Comparison of ENCODE assay signal across 30 cellular contexts in the genomic region with DNA sequence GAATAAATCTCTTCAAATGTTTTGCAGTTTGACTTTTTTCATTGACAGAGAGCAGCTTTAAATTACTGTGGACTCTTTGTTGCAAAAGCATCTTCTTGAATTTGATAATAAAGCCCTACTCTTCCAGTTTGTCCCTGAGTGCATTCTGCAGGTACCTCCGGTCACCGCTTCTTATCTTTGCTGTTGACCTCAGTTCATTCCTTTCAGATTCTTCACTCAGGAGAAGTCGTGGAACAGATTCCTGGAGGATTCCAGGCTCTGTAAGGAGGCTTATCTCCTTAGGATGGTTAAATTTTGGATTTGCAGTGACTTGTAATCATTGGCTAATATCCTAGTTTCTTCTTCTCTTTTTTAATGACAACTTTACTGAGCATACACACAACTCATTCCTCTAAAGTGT.
"Had no signal": no experiment of that assay in that cellular context is flagged by ENCODE, and none has a peak within 500 bp of the region (broad histone marks: within the 10 kb centered on the region; RNA-seq: fewer than 3 reads in every experiment).

No MANE protein-coding gene starts in this region.

- H3K36me3 ChIP-seq: ascending aorta, brain microvascular endothelial cell, esophagus muscularis mucosa, gastroesophageal sphincter, heart right ventricle, WERI-Rb-1 had no signal

- H3K9me3 ChIP-seq: ascending aorta, esophagus muscularis mucosa, gastroesophageal sphincter, heart right ventricle had no signal

- H3K36me3 Mint-ChIP-seq: activated naive CD4-positive, alpha-beta T cell treated with anti-CD3 and anti-CD28 coated beads, Interleukin-2, amount 50 U/mL, for 72 hours had no signal

- DNase-seq: activated B cell treated with CpG ODN at 0.5 μM for 24 hours; activated CD4-positive, alpha-beta memory T cell treated with anti-CD3 and anti-CD28 coated beads, Interleukin-2, amount 10 ng/mL, durations not matched to agents 7 days and 5 days; activated CD4-positive, alpha-beta T cell treated with anti-CD3 and anti-CD28 coated beads, Interleukin-2, amount 10 ng/mL, durations not matched to agents 24 days and 14 days; activated CD4-positive, alpha-beta T cell treated with anti-CD3 and anti-CD28 coated beads, Interleukin-2, amount 50 U/mL, for 4 hours; activated CD8-positive, alpha-beta memory T cell treated with anti-CD3 and anti-CD28 coated beads, Interleukin-2, amount 50 U/mL, for 48 hours; activated gamma-delta T cell; activated naive CD4-positive, alpha-beta T cell; activated naive CD4-positive, alpha-beta T cell treated with anti-CD3 and anti-CD28 coated beads, Interleukin-2, amount 10 ng/mL, durations not matched to agents 7 days and 5 days; activated naive CD8-positive, alpha-beta T cell treated with anti-CD3 and anti-CD28 coated beads, Interleukin-2, amount 10 ng/mL, durations not matched to agents 7 days and 5 days; activated T-cell treated with anti-CD3 and anti-CD28 coated beads for 4 hours; activated T-cell treated with anti-CD3 and anti-CD28 coated beads, Interleukin-2, amount 50 U/mL, for 24 hours; activated T-cell treated with anti-CD3 and anti-CD28 coated beads, Interleukin-2, amount 50 U/mL, for 72 hours; brain microvascular endothelial cell; cortex of kidney; dermis blood vessel endothelial cell; effector CD4-positive, alpha-beta T cell; effector memory CD8-positive, alpha-beta T cell; erythroblast; foreskin melanocyte; heart right ventricle; T-helper 1 cell; T-helper 17 cell; T1000; WERI-Rb-1 had no signal

- ATAC-seq: activated CD4-positive, CD25-positive, alpha-beta regulatory T cell treated with anti-CD3 and anti-CD28 coated beads, Interleukin-2, amount 50 U/mL, for 24 hours; activated naive CD4-positive, alpha-beta T cell treated with anti-CD3 and anti-CD28 coated beads, Interleukin-2, amount 50 U/mL, for 72 hours; activated T-cell treated with anti-CD3 and anti-CD28 coated beads, Interleukin-2, amount 50 U/mL, for 72 hours; effector memory CD8-positive, alpha-beta T cell; gastroesophageal sphincter; heart right ventricle; T-helper 17 cell had no signal

- H3K27me3 ChIP-seq: ascending aorta, brain microvascular endothelial cell, esophagus muscularis mucosa, gastroesophageal sphincter had no signal

- H3K27ac ChIP-seq: ascending aorta, brain microvascular endothelial cell, esophagus muscularis mucosa, gastroesophageal sphincter, heart right ventricle, WERI-Rb-1 had no signal

- H3K4me3 Mint-ChIP-seq: activated B cell treated with CpG ODN at 0.5 μM for 24 hours; activated CD4-positive, alpha-beta memory T cell treated with anti-CD3 and anti-CD28 coated beads, Interleukin-2, amount 10 ng/mL, durations not matched to agents 7 days and 5 days; activated CD4-positive, alpha-beta T cell treated with anti-CD3 and anti-CD28 coated beads, Interleukin-2, amount 10 ng/mL, durations not matched to agents 24 days and 14 days; activated naive CD4-positive, alpha-beta T cell treated with anti-CD3 and anti-CD28 coated beads, Interleukin-2, amount 10 ng/mL, durations not matched to agents 7 days and 5 days; activated naive CD8-positive, alpha-beta T cell treated with anti-CD3 and anti-CD28 coated beads, Interleukin-2, amount 10 ng/mL, durations not matched to agents 7 days and 5 days; activated T-cell treated with anti-CD3 and anti-CD28 coated beads, Interleukin-2, amount 50 U/mL, for 24 hours; activated T-cell treated with anti-CD3 and anti-CD28 coated beads, Interleukin-2, amount 50 U/mL, for 72 hours; effector memory CD8-positive, alpha-beta T cell; T-helper 17 cell; T-helper 2 cell treated with Interferon-gamma antibody and Interleukin-4, amounts not matched to agents 5 μg/mL and 100 μg/mL, for 36 hours had no signal

- H3K27ac Mint-ChIP-seq: activated B cell treated with CpG ODN at 0.5 μM for 24 hours; activated CD4-positive, alpha-beta memory T cell treated with anti-CD3 and anti-CD28 coated beads, Interleukin-2, amount 10 ng/mL, durations not matched to agents 7 days and 5 days; activated CD4-positive, alpha-beta T cell treated with anti-CD3 and anti-CD28 coated beads, Interleukin-2, amount 10 ng/mL, durations not matched to agents 24 days and 14 days; activated naive CD4-positive, alpha-beta T cell treated with anti-CD3 and anti-CD28 coated beads, Interleukin-2, amount 10 ng/mL, durations not matched to agents 7 days and 5 days; activated naive CD4-positive, alpha-beta T cell treated with anti-CD3 and anti-CD28 coated beads, Interleukin-2, amount 50 U/mL, for 72 hours; activated naive CD8-positive, alpha-beta T cell treated with anti-CD3 and anti-CD28 coated beads, Interleukin-2, amount 10 ng/mL, durations not matched to agents 7 days and 5 days; activated T-cell treated with anti-CD3 and anti-CD28 coated beads, Interleukin-2, amount 50 U/mL, for 24 hours; activated T-cell treated with anti-CD3 and anti-CD28 coated beads, Interleukin-2, amount 50 U/mL, for 72 hours; T-helper 17 cell; T-helper 2 cell treated with Interferon-gamma antibody and Interleukin-4, amounts not matched to agents 5 μg/mL and 100 μg/mL, for 36 hours had no signal

- H3K9me3 Mint-ChIP-seq: activated B cell treated with CpG ODN at 0.5 μM for 24 hours; activated CD4-positive, alpha-beta memory T cell treated with anti-CD3 and anti-CD28 coated beads, Interleukin-2, amount 10 ng/mL, durations not matched to agents 7 days and 5 days; activated CD4-positive, alpha-beta T cell treated with anti-CD3 and anti-CD28 coated beads, Interleukin-2, amount 10 ng/mL, durations not matched to agents 24 days and 14 days; activated naive CD4-positive, alpha-beta T cell treated with anti-CD3 and anti-CD28 coated beads, Interleukin-2, amount 10 ng/mL, durations not matched to agents 7 days and 5 days; activated naive CD4-positive, alpha-beta T cell treated with anti-CD3 and anti-CD28 coated beads, Interleukin-2, amount 50 U/mL, for 72 hours; activated naive CD8-positive, alpha-beta T cell treated with anti-CD3 and anti-CD28 coated beads, Interleukin-2, amount 10 ng/mL, durations not matched to agents 7 days and 5 days; activated T-cell treated with anti-CD3 and anti-CD28 coated beads, Interleukin-2, amount 50 U/mL, for 24 hours; activated T-cell treated with anti-CD3 and anti-CD28 coated beads, Interleukin-2, amount 50 U/mL, for 72 hours; effector memory CD8-positive, alpha-beta T cell; T-helper 2 cell treated with Interferon-gamma antibody and Interleukin-4, amounts not matched to agents 5 μg/mL and 100 μg/mL, for 36 hours had no signal

- H3K4me1 Mint-ChIP-seq: activated CD4-positive, alpha-beta memory T cell treated with anti-CD3 and anti-CD28 coated beads, Interleukin-2, amount 10 ng/mL, durations not matched to agents 7 days and 5 days; activated CD4-positive, alpha-beta T cell treated with anti-CD3 and anti-CD28 coated beads, Interleukin-2, amount 10 ng/mL, durations not matched to agents 24 days and 14 days; activated naive CD4-positive, alpha-beta T cell treated with anti-CD3 and anti-CD28 coated beads, Interleukin-2, amount 10 ng/mL, durations not matched to agents 7 days and 5 days had no signal

- H3K27me3 Mint-ChIP-seq: activated B cell treated with CpG ODN at 0.5 μM for 24 hours; activated CD4-positive, alpha-beta memory T cell treated with anti-CD3 and anti-CD28 coated beads, Interleukin-2, amount 10 ng/mL, durations not matched to agents 7 days and 5 days; activated CD4-positive, alpha-beta T cell treated with anti-CD3 and anti-CD28 coated beads, Interleukin-2, amount 10 ng/mL, durations not matched to agents 24 days and 14 days; activated naive CD4-positive, alpha-beta T cell treated with anti-CD3 and anti-CD28 coated beads, Interleukin-2, amount 10 ng/mL, durations not matched to agents 7 days and 5 days; activated naive CD8-positive, alpha-beta T cell treated with anti-CD3 and anti-CD28 coated beads, Interleukin-2, amount 10 ng/mL, durations not matched to agents 7 days and 5 days; effector memory CD8-positive, alpha-beta T cell; T-helper 17 cell had no signal

- H3K4me3 ChIP-seq: ascending aorta, esophagus muscularis mucosa, gastroesophageal sphincter, heart right ventricle had no signal
